In the genomic region with DNA sequence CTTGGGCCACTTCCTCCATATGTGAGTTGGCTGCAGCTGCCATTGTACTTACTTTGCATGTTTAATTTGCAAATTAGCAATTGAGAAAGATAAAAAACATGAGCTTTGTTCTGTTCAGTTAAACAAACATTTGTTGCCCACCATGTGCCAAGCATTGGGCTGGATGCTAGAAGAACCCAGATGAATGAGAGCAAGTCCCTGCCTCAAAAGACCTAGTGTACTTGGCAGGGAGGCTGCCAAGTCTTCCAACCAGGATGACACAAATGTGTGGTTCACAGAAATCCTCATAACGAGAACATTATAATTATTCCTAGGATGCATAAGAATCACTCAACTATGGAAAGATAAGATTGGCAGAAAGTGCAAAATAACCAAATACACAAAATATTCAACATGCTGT, we compare ENCODE assay signal across 13 cellular contexts.
A peak's percentile ranks its signal among the peaks of the same experiment; 100 is the strongest.
DNase-seq lines count a peak whose midpoint lies in the region; ATAC-seq and TF ChIP-seq lines count a peak whose summit lies in the region.
"Had no signal": no experiment of that assay in that cellular context is flagged by ENCODE, and none has a peak within 500 bp of the region (broad histone marks: within the 10 kb centered on the region; RNA-seq: fewer than 3 reads in every experiment).

No MANE protein-coding gene starts in this region.

- H3K9me3 Mint-ChIP-seq in WTC11 = peaks cover 12% of the 10 kb centered on the region

- H3K9me3 ChIP-seq in T-helper 17 cell (ENCODE audit: control insufficient read depth, low read length, poor library complexity, severe bottlenecking) = no peaks in the 10 kb centered on the region
- H3K9me3 ChIP-seq: Caco-2 had no signal

- H3K36me3 Mint-ChIP-seq in WTC11 (peaks cover 4% of the 10 kb centered on the region; the same call in 1 of the 2 replicates), T-helper 17 cell (ENCODE audit: low read depth) (no peaks in the 10 kb centered on the region)

- CTCF ChIA-PET in WTC11 (lab: Charles Lee) = no interaction called here

- H3K27ac Mint-ChIP-seq in WTC11 (peak overlapping the region; percentile 38; the same call in 1 of the 2 replicates), T-helper 17 cell (no peak overlapping the region)
- H3K27ac Mint-ChIP-seq: CD4-positive, alpha-beta T cell had no signal

- in situ Hi-C loops in G401 (cut with HindIII; ENCODE audit: low sequenced_read_pairs) = no loop called here

- peaks cover 7% of the 10 kb centered on the region for H3K4me1 Mint-ChIP-seq in WTC11
- H3K4me1 Mint-ChIP-seq in T-helper 17 cell = no peaks in the 10 kb centered on the region

- no peak for ATAC-seq in WTC11
- ATAC-seq in T-helper 17 cell = no peak

- no peak overlapping the region for H3K4me3 Mint-ChIP-seq in WTC11
- H3K4me3 Mint-ChIP-seq in T-helper 17 cell = no peak overlapping the region
- H3K4me3 Mint-ChIP-seq: CD4-positive, alpha-beta T cell had no signal

- TF ChIP-seq CTCF in WTC11 (IDR thresholded peaks at IDR 0.05) = no peak

- POLR2A ChIA-PET in WTC11 (lab: Charles Lee) = no interaction called here

- H3K27me3 Mint-ChIP-seq in WTC11 (ENCODE audit: low read depth) (no peaks in the 10 kb centered on the region), T-helper 17 cell (no peaks in the 10 kb centered on the region)
- H3K27me3 Mint-ChIP-seq: CD4-positive, alpha-beta T cell had no signal

- DNase-seq in G401 (ENCODE audit: low spot score) (peak; percentile 57), WTC11 (ENCODE audit: low spot score) (no peak), globus pallidus (ENCODE audit: low spot score) (peak; percentile 6), T-helper 17 cell (no peak), SK-N-DZ (ENCODE audit: low spot score) (no peak), NCI-H2029 treated with DMSO at 0.1 percent for 48 hours (lab: John Stamatoyannopoulos, UW) (no peak)
- DNase-seq: ACHN; Caco-2; CD4-positive, alpha-beta T cell; GDM1; GM23248; HCEC 1CT; IMR-90 had no signal

TF ChIP-seq in WTC11, 78 proteins besides CTCF, POLR2A, EP300 and RAD21:
- TF ChIP-seq, protein P1, sequence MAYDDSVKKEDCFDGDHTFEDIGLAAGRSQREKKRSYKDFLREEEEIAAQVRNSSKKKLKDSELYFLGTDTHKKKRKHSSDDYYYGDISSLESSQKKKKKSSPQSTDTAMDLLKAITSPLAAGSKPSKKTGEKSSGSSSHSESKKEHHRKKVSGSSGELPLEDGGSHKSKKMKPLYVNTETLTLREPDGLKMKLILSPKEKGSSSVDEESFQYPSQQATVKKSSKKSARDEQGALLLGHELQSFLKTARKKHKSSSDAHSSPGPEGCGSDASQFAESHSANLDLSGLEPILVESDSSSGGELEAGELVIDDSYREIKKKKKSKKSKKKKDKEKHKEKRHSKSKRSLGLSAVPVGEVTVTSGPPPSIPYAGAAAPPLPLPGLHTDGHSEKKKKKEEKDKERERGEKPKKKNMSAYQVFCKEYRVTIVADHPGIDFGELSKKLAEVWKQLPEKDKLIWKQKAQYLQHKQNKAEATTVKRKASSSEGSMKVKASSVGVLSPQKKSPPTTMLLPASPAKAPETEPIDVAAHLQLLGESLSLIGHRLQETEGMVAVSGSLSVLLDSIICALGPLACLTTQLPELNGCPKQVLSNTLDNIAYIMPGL (CRISPR knock-in tag; IDR thresholded peaks at IDR 0.05) = no peak
- TF ChIP-seq GABPB1 (CRISPR knock-in tag; IDR thresholded peaks at IDR 0.05) = no peak
- no peak for TF ChIP-seq JAZF1 (CRISPR knock-in tag; IDR thresholded peaks at IDR 0.05)
- TF ChIP-seq FOXP1 (CRISPR knock-in tag; IDR thresholded peaks at IDR 0.05; ENCODE audit: borderline replicate concordance) = no peak
- TF ChIP-seq, protein P2, sequence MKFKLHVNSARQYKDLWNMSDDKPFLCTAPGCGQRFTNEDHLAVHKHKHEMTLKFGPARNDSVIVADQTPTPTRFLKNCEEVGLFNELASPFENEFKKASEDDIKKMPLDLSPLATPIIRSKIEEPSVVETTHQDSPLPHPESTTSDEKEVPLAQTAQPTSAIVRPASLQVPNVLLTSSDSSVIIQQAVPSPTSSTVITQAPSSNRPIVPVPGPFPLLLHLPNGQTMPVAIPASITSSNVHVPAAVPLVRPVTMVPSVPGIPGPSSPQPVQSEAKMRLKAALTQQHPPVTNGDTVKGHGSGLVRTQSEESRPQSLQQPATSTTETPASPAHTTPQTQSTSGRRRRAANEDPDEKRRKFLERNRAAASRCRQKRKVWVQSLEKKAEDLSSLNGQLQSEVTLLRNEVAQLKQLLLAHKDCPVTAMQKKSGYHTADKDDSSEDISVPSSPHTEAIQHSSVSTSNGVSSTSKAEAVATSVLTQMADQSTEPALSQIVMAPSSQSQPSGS (CRISPR knock-in tag; IDR thresholded peaks at IDR 0.05; ENCODE audit: borderline replicate concordance, low read depth) = no peak
- TF ChIP-seq ZNF232 (CRISPR knock-in tag; IDR thresholded peaks at IDR 0.05) = no peak
- TF ChIP-seq GTF2I (CRISPR knock-in tag; conservative IDR thresholded peaks at IDR 0.05) = no peak
- no peak for TF ChIP-seq NFYB (CRISPR knock-in tag; conservative IDR thresholded peaks at IDR 0.05; ENCODE audit: low read depth)
- no peak for TF ChIP-seq SP1 (CRISPR knock-in tag; conservative IDR thresholded peaks at IDR 0.05)
- TF ChIP-seq, protein P3, sequence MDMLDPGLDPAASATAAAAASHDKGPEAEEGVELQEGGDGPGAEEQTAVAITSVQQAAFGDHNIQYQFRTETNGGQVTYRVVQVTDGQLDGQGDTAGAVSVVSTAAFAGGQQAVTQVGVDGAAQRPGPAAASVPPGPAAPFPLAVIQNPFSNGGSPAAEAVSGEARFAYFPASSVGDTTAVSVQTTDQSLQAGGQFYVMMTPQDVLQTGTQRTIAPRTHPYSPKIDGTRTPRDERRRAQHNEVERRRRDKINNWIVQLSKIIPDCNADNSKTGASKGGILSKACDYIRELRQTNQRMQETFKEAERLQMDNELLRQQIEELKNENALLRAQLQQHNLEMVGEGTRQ (CRISPR knock-in tag; IDR thresholded peaks at IDR 0.05) = no peak
- no peak for TF ChIP-seq ELF4 (CRISPR knock-in tag; IDR thresholded peaks at IDR 0.05; ENCODE audit: low read depth)
- no peak for TF ChIP-seq CREB1 (CRISPR knock-in tag; IDR thresholded peaks at IDR 0.05)

Comparison
In these comparisons a context has a peak if more than half of its experiments do, and no peak if none do; other contexts are left out.
1. DNase-seq: peak in G401 (single experiment) and globus pallidus (single experiment); none in WTC11 (single experiment), T-helper 17 cell (0 of 3), SK-N-DZ (single experiment) and NCI-H2029 treated with DMSO at 0.1 percent for 48 hours (single experiment).